ENCODE assay signal across 8 cellular contexts in the genomic region with DNA sequence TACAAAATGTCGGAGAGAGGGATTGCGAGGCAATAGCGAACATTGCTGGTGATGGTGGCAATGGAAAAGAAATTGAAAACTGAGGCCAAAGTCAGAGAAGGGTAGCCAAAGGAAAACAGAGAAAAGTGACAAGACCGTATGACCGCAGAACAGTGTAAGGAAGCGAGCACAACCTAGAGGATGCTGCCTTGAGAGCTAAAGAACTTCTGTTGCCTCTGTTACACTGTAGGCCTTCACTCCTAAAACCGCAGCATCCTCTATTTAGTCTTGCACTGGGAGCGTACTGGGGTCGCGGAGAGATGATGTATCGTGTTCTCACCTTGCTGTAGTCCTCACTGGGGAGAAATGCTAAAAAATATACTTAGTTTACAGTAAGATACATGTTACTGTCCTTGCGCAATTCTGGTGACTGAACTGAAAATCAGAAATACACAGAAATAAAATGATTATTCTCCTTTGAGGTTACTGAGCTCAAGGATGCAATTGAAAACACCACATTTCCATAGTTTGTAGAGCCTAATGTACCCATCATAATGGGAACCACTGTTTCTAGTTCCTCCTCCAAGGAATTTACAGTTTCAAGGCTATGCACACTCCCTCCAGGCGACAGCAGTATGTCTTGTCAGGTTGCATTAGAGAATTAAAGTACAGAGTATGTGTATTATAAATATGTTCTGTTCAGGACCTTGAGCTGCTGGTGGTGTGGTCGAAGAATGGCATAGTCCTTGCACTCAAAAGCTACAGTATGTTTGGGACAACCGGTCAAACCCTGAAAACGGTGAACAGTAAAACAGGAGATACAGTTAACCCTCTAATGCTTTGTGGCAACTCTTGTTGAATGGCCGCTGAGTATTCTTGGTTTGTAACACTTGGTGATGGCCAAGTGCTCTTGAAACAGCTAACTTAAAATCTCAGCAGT. TPM values are rescaled to one million over a fixed set of nuclear protein-coding genes. Genes with fewer than 3 reads are reported as not detected.
A peak's percentile ranks its signal among the peaks of the same experiment; 100 is the strongest.
DNase-seq lines count a peak whose midpoint lies in the region; ATAC-seq lines count a peak whose summit lies in the region.

No MANE protein-coding gene starts in this region.

- ATAC-seq in naive thymus-derived CD8-positive, alpha-beta T cell = peak; percentile 13
- ATAC-seq in GM18909 (IDR thresholded peaks at IDR 0.05; ENCODE audit: poor library complexity, unreplicated experiment) = no peak
- no peak for ATAC-seq in HG02759 (IDR thresholded peaks at IDR 0.05; ENCODE audit: unreplicated experiment)

- H3K9ac ChIP-seq in endocrine pancreas (ENCODE audit: control insufficient read depth, insufficient read depth, low read length) = peak overlapping the region; percentile 85

- H3K9me3 ChIP-seq in endocrine pancreas (ENCODE audit: control insufficient read depth, low read length) = no peaks in the 10 kb centered on the region

- H3K4me3 ChIP-seq in H7 (ENCODE audit: insufficient read depth, low read depth, low read length) = peak overlapping the region; percentile 85
- peak overlapping the region; percentile 92 for H3K4me3 ChIP-seq in endocrine pancreas (ENCODE audit: control insufficient read depth, insufficient read depth, low read length)

- no peaks in the 10 kb centered on the region for H3K27me3 Mint-ChIP-seq in naive thymus-derived CD8-positive, alpha-beta T cell

- peak overlapping the region; percentile 96 to 100 (median 99) for H3K27ac Mint-ChIP-seq in naive thymus-derived CD8-positive, alpha-beta T cell

- peak; percentile 31 for DNase-seq in CD1c-positive myeloid dendritic cell (ENCODE audit: extremely low spot score)
- DNase-seq in H7 = no peak
- DNase-seq in SK-N-DZ (ENCODE audit: low spot score) = peak; percentile 6
- peak in 4 of 10 donors; percentile 12 to 50 (median 36) for DNase-seq in naive thymus-derived CD8-positive, alpha-beta T cell
- DNase-seq in kidney glomerular epithelial cell (lab: John Stamatoyannopoulos, UW) = no peak

- H3K27me3 ChIP-seq in H7 (ENCODE audit: control insufficient read depth, insufficient read depth, low read length) (no peaks in the 10 kb centered on the region), endocrine pancreas (ENCODE audit: control insufficient read depth, insufficient read depth, low read length) (no peaks in the 10 kb centered on the region)

- H3K36me3 ChIP-seq in H7 (replicated peaks; ENCODE audit: control insufficient read depth, insufficient read depth, low read length) (no peaks in the 10 kb centered on the region), endocrine pancreas (ENCODE audit: control insufficient read depth, insufficient read depth, low read length) (no peaks in the 10 kb centered on the region)

- H3K36me3 Mint-ChIP-seq in naive thymus-derived CD8-positive, alpha-beta T cell = peaks cover 0 to 5% (median 0%) of the 10 kb centered on the region in 3 donors

- H3K9me3 Mint-ChIP-seq in naive thymus-derived CD8-positive, alpha-beta T cell = no peaks in the 10 kb centered on the region

- POLR2A ChIA-PET in naive thymus-derived CD8-positive, alpha-beta T cell (lab: Charles Lee) = interaction anchor here (0.7 to 4.4 kb wide), 13 partner anchors 10 to 362 kb away, joined by 3 to 54 read pairs (median 3); no protein-coding TSS in a partner anchor

- H3K4me1 Mint-ChIP-seq in naive thymus-derived CD8-positive, alpha-beta T cell = peaks cover 23 to 63% (median 46%) of the 10 kb centered on the region in 4 donors

- peak overlapping the region; percentile 94 to 100 (median 100) for H3K4me3 Mint-ChIP-seq in naive thymus-derived CD8-positive, alpha-beta T cell

- peaks cover 18% of the 10 kb centered on the region for H3K4me1 ChIP-seq in endocrine pancreas (ENCODE audit: control insufficient read depth, insufficient read depth, low read length)

RNA-seq across cellular contexts. Expression of gene NEK7, which starts 1.3 kb away (rescaled TPM):
- total RNA-seq in H7 (2014; rRNA removed; shearing (Covaris generic)) = 20.3 and 25.5 TPM in 2 replicates
- polyA plus RNA-seq in SK-N-DZ (2014; cell fraction: cytosol; rRNA removed) = 39.8 and 45.4 TPM in 2 replicates
- 32.5 and 37.3 TPM in 2 replicates for polyA plus RNA-seq in SK-N-DZ (2014; cell fraction: nucleus; rRNA removed)
- total RNA-seq in naive thymus-derived CD8-positive, alpha-beta T cell = 10 to 100 TPM; 46.2 to 58.2 TPM
- 10 to 100 TPM; 21.6 to 44.5 (median 39.2) TPM for polyA plus RNA-seq in naive thymus-derived CD8-positive, alpha-beta T cell

Comparison
In these comparisons a context has a peak if more than half of its experiments do, and no peak if none do; other contexts are left out.
1. DNase-seq: peak in CD1c-positive myeloid dendritic cell (single experiment) and SK-N-DZ (single experiment); none in H7 (single experiment) and kidney glomerular epithelial cell (single experiment).
2. ATAC-seq: peak in naive thymus-derived CD8-positive, alpha-beta T cell (2 of 2); none in GM18909 (single experiment) and HG02759 (single experiment).